Comparison of ENCODE assay signal across 11 cellular contexts in the genomic region with DNA sequence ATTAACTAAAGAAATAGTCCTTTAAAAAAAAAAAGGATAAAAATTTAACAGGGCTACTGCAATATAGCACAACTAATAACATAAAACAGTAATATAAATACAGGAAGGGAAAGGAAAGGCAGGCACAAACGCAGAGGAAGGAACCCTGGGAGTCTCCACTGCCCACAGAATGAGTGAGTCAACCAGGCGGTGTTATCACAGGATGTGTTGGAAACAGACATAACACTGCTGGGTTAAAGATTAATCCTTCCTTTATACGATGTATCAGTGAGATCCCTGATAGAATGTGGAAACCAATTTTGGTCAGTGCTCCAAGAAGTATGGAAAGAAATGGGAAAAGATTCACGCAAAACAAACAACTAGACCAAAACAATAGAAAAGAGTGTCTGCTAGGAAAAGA. TPM values are rescaled to one million over a fixed set of nuclear protein-coding genes. Genes with fewer than 3 reads are reported as not detected.
DNase-seq lines count a peak whose midpoint lies in the region; ATAC-seq, FAIRE-seq and TF ChIP-seq lines count a peak whose summit lies in the region.
"Had no signal": no experiment of that assay in that cellular context is flagged by ENCODE, and none has a peak within 500 bp of the region (broad histone marks: within the 10 kb centered on the region; RNA-seq: fewer than 3 reads in every experiment).

No MANE protein-coding gene starts in this region.

- peak overlapping the region; percentile 68 for H3K27ac ChIP-seq in ACC112 (ENCODE audit: low read depth, low read length)
- peak overlapping the region; percentile 86 for H3K27ac ChIP-seq in brain microvascular endothelial cell
- peak overlapping the region; percentile 11 to 57 for H3K27ac ChIP-seq in liver (ENCODE audit: low read depth in 1 of 2, low read length in 2 of 2)
- H3K27ac ChIP-seq: C4-2B had no signal

- H3K27me3 ChIP-seq in ACC112 (ENCODE audit: insufficient read depth, low read length), result no peaks in the 10 kb centered on the region
- H3K27me3 ChIP-seq in brain microvascular endothelial cell (replicated peaks), result no peaks in the 10 kb centered on the region
- no peaks in the 10 kb centered on the region for H3K27me3 ChIP-seq in liver (ENCODE audit: control insufficient read depth in 4 of 4, insufficient read depth in 4 of 4, low read length in 3 of 4)

- in situ Hi-C loops in brain microvascular endothelial cell (cut with HindIII; ENCODE audit: low pct_ligation_motif_present, low sequenced_read_pairs), result no loop called here

- no peaks in the 10 kb centered on the region for H3K36me3 ChIP-seq in ACC112 (ENCODE audit: insufficient read depth, low read length)
- peaks cover 6% of the 10 kb centered on the region for H3K36me3 ChIP-seq in brain microvascular endothelial cell (replicated peaks)
- no peaks in the 10 kb centered on the region for H3K36me3 ChIP-seq in liver (ENCODE audit: control insufficient read depth in 4 of 4, insufficient read depth in 3 of 4, low read depth in 1 of 4, low read length in 3 of 4)

- H3K4me1 ChIP-seq in ACC112 (ENCODE audit: control insufficient read depth, insufficient read depth, low read length, unreplicated experiment), result peaks cover 22% of the 10 kb centered on the region
- peaks cover 0 to 13% (median 4%) of the 10 kb centered on the region in 4 donors for H3K4me1 ChIP-seq in liver (ENCODE audit: control insufficient read depth in 4 of 4, insufficient read depth in 4 of 4, low read length in 3 of 4)

- intact Hi-C loops in cardiac septum (cut with DNase I), result no loop called here

- H3K9ac ChIP-seq in liver (ENCODE audit: low read depth in 1 of 2, low read length in 2 of 2), result no peak overlapping the region

- no peaks in the 10 kb centered on the region for H3K79me2 ChIP-seq in ACC112 (ENCODE audit: control insufficient read depth, insufficient read depth, low read length, unreplicated experiment)

- DNase-seq in HTR-8/SVneo (ENCODE audit: insufficient read length, low spot score), result peak; percentile 59
- DNase-seq in brain microvascular endothelial cell, result peak; percentile 95
- no peak for DNase-seq in nucleus accumbens (lab: John Stamatoyannopoulos, UW)
- no peak for DNase-seq in cardiac septum (ENCODE audit: low spot score)
- DNase-seq: midbrain, NCI-H510A treated with DMSO at 0.1 percent for 48 hours had no signal

- WGBS in liver, result 30% methylated on average over 4 of the region's 4 CpGs

- H2AFZ ChIP-seq in ACC112 (ENCODE audit: low read length, unreplicated experiment), result peak overlapping the region; percentile 22

- H3K9me3 ChIP-seq in liver (ENCODE audit: control insufficient read depth in 4 of 4, low read length in 3 of 4), result no peaks in the 10 kb centered on the region

- ATAC-seq in GM19397 (IDR thresholded peaks at IDR 0.05; ENCODE audit: unreplicated experiment) (no peak), GM18868 (IDR thresholded peaks at IDR 0.05; ENCODE audit: unreplicated experiment) (no peak)

- FAIRE-seq in HTR-8/SVneo (lab: Jason Lieb, UNC), result no peak

- TF ChIP-seq RAD21 in liver (IDR thresholded peaks at IDR 0.05), result peak; percentile 36 to 54

- H3K4me3 ChIP-seq in ACC112 (ENCODE audit: low read depth, low read length) (no peak overlapping the region), brain microvascular endothelial cell (ENCODE audit: low read depth, low read length) (no peak overlapping the region), liver (ENCODE audit: low read depth in 1 of 3, low read length in 3 of 3) (no peak overlapping the region)

- TF ChIP-seq CTCF in brain microvascular endothelial cell (IDR thresholded peaks at IDR 0.05; ENCODE audit: low read depth, low read length, missing control alignments) (no peak), liver (IDR thresholded peaks at IDR 0.05; ENCODE audit: low read depth, low read length, missing input control) (no peak)

TF ChIP-seq in liver, 16 proteins besides CTCF, POLR2A, EP300 and RAD21:
- TF ChIP-seq HNF4G (IDR thresholded peaks at IDR 0.05), result no peak
- no peak for TF ChIP-seq TAF1 (conservative IDR thresholded peaks at IDR 0.05)
- TF ChIP-seq, protein P1, sequence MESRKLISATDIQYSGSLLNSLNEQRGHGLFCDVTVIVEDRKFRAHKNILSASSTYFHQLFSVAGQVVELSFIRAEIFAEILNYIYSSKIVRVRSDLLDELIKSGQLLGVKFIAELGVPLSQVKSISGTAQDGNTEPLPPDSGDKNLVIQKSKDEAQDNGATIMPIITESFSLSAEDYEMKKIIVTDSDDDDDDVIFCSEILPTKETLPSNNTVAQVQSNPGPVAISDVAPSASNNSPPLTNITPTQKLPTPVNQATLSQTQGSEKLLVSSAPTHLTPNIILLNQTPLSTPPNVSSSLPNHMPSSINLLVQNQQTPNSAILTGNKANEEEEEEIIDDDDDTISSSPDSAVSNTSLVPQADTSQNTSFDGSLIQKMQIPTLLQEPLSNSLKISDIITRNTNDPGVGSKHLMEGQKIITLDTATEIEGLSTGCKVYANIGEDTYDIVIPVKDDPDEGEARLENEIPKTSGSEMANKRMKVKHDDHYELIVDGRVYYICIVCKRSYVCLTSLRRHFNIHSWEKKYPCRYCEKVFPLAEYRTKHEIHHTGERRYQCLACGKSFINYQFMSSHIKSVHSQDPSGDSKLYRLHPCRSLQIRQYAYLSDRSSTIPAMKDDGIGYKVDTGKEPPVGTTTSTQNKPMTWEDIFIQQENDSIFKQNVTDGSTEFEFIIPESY (IDR thresholded peaks at IDR 0.05), result peak; percentile 24
- TF ChIP-seq, protein P2, sequence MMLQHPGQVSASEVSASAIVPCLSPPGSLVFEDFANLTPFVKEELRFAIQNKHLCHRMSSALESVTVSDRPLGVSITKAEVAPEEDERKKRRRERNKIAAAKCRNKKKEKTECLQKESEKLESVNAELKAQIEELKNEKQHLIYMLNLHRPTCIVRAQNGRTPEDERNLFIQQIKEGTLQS (IDR thresholded peaks at IDR 0.05), result no peak
- peak in 1 of 2 donors; percentile 47 for TF ChIP-seq GABPA (IDR thresholded peaks at IDR 0.05 in 1 of 2, conservative IDR thresholded peaks at IDR 0.05 in 1 of 2)
- TF ChIP-seq EGR1 (IDR thresholded peaks at IDR 0.05; ENCODE audit: low read depth in 2 of 2), result no peak
- TF ChIP-seq, protein P3, sequence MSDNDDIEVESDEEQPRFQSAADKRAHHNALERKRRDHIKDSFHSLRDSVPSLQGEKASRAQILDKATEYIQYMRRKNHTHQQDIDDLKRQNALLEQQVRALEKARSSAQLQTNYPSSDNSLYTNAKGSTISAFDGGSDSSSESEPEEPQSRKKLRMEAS (IDR thresholded peaks at IDR 0.05), result peak; percentile 28
- TF ChIP-seq RXRA (IDR thresholded peaks at IDR 0.05), result peak in 1 of 2 donors; percentile 39
- TF ChIP-seq FOXA2 (IDR thresholded peaks at IDR 0.05), result peak; percentile 32
- peak; percentile 48 to 78 for TF ChIP-seq JUND (IDR thresholded peaks at IDR 0.05)
- TF ChIP-seq NR2F2 (IDR thresholded peaks at IDR 0.05), result no peak
- no peak for TF ChIP-seq FOXA1 (IDR thresholded peaks at IDR 0.05)
- TF ChIP-seq YY1 (IDR thresholded peaks at IDR 0.05), result peak; percentile 51
- TF ChIP-seq SP1 (IDR thresholded peaks at IDR 0.05), result peak; percentile 50
- TF ChIP-seq, protein P4, sequence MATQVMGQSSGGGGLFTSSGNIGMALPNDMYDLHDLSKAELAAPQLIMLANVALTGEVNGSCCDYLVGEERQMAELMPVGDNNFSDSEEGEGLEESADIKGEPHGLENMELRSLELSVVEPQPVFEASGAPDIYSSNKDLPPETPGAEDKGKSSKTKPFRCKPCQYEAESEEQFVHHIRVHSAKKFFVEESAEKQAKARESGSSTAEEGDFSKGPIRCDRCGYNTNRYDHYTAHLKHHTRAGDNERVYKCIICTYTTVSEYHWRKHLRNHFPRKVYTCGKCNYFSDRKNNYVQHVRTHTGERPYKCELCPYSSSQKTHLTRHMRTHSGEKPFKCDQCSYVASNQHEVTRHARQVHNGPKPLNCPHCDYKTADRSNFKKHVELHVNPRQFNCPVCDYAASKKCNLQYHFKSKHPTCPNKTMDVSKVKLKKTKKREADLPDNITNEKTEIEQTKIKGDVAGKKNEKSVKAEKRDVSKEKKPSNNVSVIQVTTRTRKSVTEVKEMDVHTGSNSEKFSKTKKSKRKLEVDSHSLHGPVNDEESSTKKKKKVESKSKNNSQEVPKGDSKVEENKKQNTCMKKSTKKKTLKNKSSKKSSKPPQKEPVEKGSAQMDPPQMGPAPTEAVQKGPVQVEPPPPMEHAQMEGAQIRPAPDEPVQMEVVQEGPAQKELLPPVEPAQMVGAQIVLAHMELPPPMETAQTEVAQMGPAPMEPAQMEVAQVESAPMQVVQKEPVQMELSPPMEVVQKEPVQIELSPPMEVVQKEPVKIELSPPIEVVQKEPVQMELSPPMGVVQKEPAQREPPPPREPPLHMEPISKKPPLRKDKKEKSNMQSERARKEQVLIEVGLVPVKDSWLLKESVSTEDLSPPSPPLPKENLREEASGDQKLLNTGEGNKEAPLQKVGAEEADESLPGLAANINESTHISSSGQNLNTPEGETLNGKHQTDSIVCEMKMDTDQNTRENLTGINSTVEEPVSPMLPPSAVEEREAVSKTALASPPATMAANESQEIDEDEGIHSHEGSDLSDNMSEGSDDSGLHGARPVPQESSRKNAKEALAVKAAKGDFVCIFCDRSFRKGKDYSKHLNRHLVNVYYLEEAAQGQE (IDR thresholded peaks at IDR 0.05), result no peak
- peak; percentile 29 to 40 for TF ChIP-seq HNF4A (conservative IDR thresholded peaks at IDR 0.05)
TF ChIP-seq in liver: peak in this region for 9.

RNA-seq across cellular contexts. Expression of a gene that starts 47.9 kb away (rescaled TPM):
- total RNA-seq in liver (1 to 10 TPM; 2.9 to 6.9 TPM), cardiac septum (19.9 TPM)
- polyA plus RNA-seq in liver, result 1 to 10 TPM in 1 of 2 donors, under 1 TPM in 1; 0.54 to 1.8 TPM

RNA-seq across cellular contexts. Expression of a gene that starts 48.2 kb away (rescaled TPM):
- total RNA-seq in liver, result 10 to 100 TPM; 25.3 to 47.4 TPM
- polyA plus RNA-seq in liver, result 10 to 100 TPM; 13.7 to 18.6 TPM
- 77.4 TPM for total RNA-seq in cardiac septum

Comparison
In these comparisons a context has a peak if more than half of its experiments do, and no peak if none do; other contexts are left out.
1. H3K27ac ChIP-seq: peak in every context shown above with its lines; median percentile 86 in brain microvascular endothelial cell; 68 in ACC112; 34 in liver.
2. DNase-seq: peak in HTR-8/SVneo (single experiment) and brain microvascular endothelial cell (single experiment); none in nucleus accumbens (0 of 56) and cardiac septum (single experiment).